In genomic region chr12:26696613-26697092, GRCh38 we compare ENCODE assay signal across 1 cellular context.
TF ChIP-seq lines count a peak whose summit lies in the region.

No MANE protein-coding gene starts in this region.

TF ChIP-seq in WTC11, 78 proteins besides CTCF, POLR2A, EP300 and RAD21 (continued from another document):
- TF ChIP-seq AR (CRISPR knock-in tag; IDR thresholded peaks at IDR 0.05) (no peak), SMAD4 (CRISPR knock-in tag; IDR thresholded peaks at IDR 0.05) (no peak)
